Comparison of ENCODE assay signal across 8 cellular contexts in the genomic region with DNA sequence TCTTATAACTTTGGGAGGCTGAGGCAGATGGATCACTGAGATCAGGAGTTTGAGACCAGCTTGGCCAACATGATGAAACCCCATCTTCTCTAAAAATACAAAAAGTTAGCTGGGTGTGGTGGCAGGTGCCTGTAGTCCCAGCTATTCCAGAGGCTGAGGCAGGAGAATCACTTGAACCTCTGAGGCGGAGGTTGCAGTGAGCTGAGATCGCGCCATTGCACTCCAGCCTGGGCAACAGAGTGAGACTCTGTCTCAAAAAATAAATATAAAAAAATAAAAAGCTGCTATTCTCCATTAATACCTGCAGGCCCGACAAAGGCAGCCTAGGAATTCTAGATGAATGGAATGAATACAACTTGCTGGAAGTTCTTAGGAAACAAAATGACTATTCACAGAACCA. TPM values are rescaled to one million over a fixed set of nuclear protein-coding genes. Genes with fewer than 3 reads are reported as not detected.
DNase-seq lines count a peak whose midpoint lies in the region; ATAC-seq and TF ChIP-seq lines count a peak whose summit lies in the region.
"Not testable (repeated sequence)": the region's sequence is repeated elsewhere in the genome, so short reads cannot be mapped to it uniquely, and the experiment has no call there.

No MANE protein-coding gene starts in this region.

- H3K4me2 ChIP-seq in mammary epithelial cell (ENCODE audit: insufficient read depth, low read depth, low read length): peak overlapping the region; percentile 80
- H3K4me2 ChIP-seq in neural cell (ENCODE audit: low read length): not testable (repeated sequence)

- H3K27ac Mint-ChIP-seq in Calu3 (ENCODE audit: unreplicated experiment) (peak overlapping the region; percentile 36), IgD-negative memory B cell (peak overlapping the region in 2 of 3 donors; percentile 12 to 63)
- H3K27ac Mint-ChIP-seq in T-helper 1 cell treated with Interleukin-12 subunit alpha and Interleukin-12 subunit beta and Interleukin-4 antibody, amounts not matched to agents 30 μg/mL and 1 μg/mL, for 36 hours; type B pancreatic cell: not testable (repeated sequence)
- peak overlapping the region; percentile 86 for H3K27ac Mint-ChIP-seq in activated T-cell treated with anti-CD3 and anti-CD28 coated beads, Interleukin-2, amount 50 U/mL, for 72 hours

- BruUV-seq in Calu3 (replicated peaks; lab: Mats Ljungman, UMichigan); mammary epithelial cell (replicated peaks; lab: Mats Ljungman, UMichigan): not testable (repeated sequence)

- H3K36me3 Mint-ChIP-seq in Calu3 (ENCODE audit: insufficient read depth, unreplicated experiment) (peaks cover 57% of the 10 kb centered on the region), type B pancreatic cell (peaks cover 11% of the 10 kb centered on the region)
- H3K36me3 Mint-ChIP-seq in IgD-negative memory B cell: not testable (repeated sequence)
- H3K36me3 Mint-ChIP-seq in T-helper 1 cell treated with Interleukin-12 subunit alpha and Interleukin-12 subunit beta and Interleukin-4 antibody, amounts not matched to agents 30 μg/mL and 1 μg/mL, for 36 hours (ENCODE audit: low read depth): peaks cover 18% of the 10 kb centered on the region
- H3K36me3 Mint-ChIP-seq in activated T-cell treated with anti-CD3 and anti-CD28 coated beads, Interleukin-2, amount 50 U/mL, for 72 hours (ENCODE audit: insufficient read depth in 2 of 2): peaks cover 2 to 23% of the 10 kb centered on the region in 2 donors

- H3K4me3 Mint-ChIP-seq in Calu3 (ENCODE audit: low read depth, unreplicated experiment) (peak overlapping the region; percentile 85), IgD-negative memory B cell (peak overlapping the region in 3 of 4 donors; percentile 43 to 52 (median 45)), type B pancreatic cell (peak overlapping the region; percentile 66)
- peak overlapping the region; percentile 64 for H3K4me3 Mint-ChIP-seq in T-helper 1 cell treated with Interleukin-12 subunit alpha and Interleukin-12 subunit beta and Interleukin-4 antibody, amounts not matched to agents 30 μg/mL and 1 μg/mL, for 36 hours
- peak overlapping the region; percentile 90 to 92 for H3K4me3 Mint-ChIP-seq in activated T-cell treated with anti-CD3 and anti-CD28 coated beads, Interleukin-2, amount 50 U/mL, for 72 hours

- dilution Hi-C loops in mammary epithelial cell (cut with HindIII; ENCODE audit: low sequenced_read_pairs): not testable (repeated sequence)

- H3K36me3 ChIP-seq in mammary epithelial cell (ENCODE audit: insufficient read depth, low read length): peaks cover 18% of the 10 kb centered on the region
- peaks cover 28% of the 10 kb centered on the region for H3K36me3 ChIP-seq in iPS-20b (ENCODE audit: insufficient read depth, low read depth, low read length)
- H3K36me3 ChIP-seq in neural cell (ENCODE audit: insufficient read depth, low read length): not testable (repeated sequence)

- H3K9me3 ChIP-seq in mammary epithelial cell (replicated peaks; ENCODE audit: insufficient read depth, low read length); iPS-20b (ENCODE audit: insufficient read depth, low read depth, low read length); neural cell (ENCODE audit: low read length): not testable (repeated sequence)

- not testable (repeated sequence) for H2AFZ ChIP-seq in mammary epithelial cell (ENCODE audit: low read depth, low read length); neural cell (ENCODE audit: low read depth, low read length)

- DNase-seq in Calu3; activated T-cell treated with anti-CD3 and anti-CD28 coated beads, Interleukin-2, amount 50 U/mL, for 72 hours; mammary epithelial cell; type B pancreatic cell (ENCODE audit: extremely low spot score, unreplicated experiment): not testable (repeated sequence)

- peak overlapping the region in 1 of 3 experiments; percentile 48 for H3K4me3 ChIP-seq in mammary epithelial cell (replicated peaks in 1 of 3; ENCODE audit: insufficient read depth in 1 of 3, low read depth in 2 of 3, low read length in 3 of 3)
- H3K4me3 ChIP-seq in iPS-20b (ENCODE audit: low read length): peak overlapping the region; percentile 20; the same call in 1 of the 2 replicates
- peak overlapping the region; percentile 37 for H3K4me3 ChIP-seq in neural cell (ENCODE audit: low read length)

- CTCF ChIA-PET in Calu3 (lab: Charles Lee); mammary epithelial cell (lab: Charles Lee; ENCODE audit: low non-redundant PET): not testable (repeated sequence)

- H3K79me2 ChIP-seq in mammary epithelial cell (ENCODE audit: insufficient read depth, low read length) (peaks cover 35% of the 10 kb centered on the region), neural cell (replicated peaks; ENCODE audit: insufficient read depth, low read length) (peaks cover 15% of the 10 kb centered on the region)

- intact Hi-C loops in Calu3 (cut with micrococcal nuclease; ENCODE audit: unreplicated experiment): not testable (repeated sequence)
- intact Hi-C loops in mammary epithelial cell (cut with micrococcal nuclease): loop anchor here (10.0 kb wide), 1 partner anchor 305 kb away; no protein-coding TSS in a partner anchor

- not testable (repeated sequence) for H3F3A ChIP-seq in neural cell (ENCODE audit: insufficient read depth, low read length, poor library complexity, severe bottlenecking)

- TF ChIP-seq CTCF in Calu3 (IDR thresholded peaks at IDR 0.05; ENCODE audit: unreplicated experiment); mammary epithelial cell (conservative IDR thresholded peaks at IDR 0.05 in 1 of 2, IDR thresholded peaks at IDR 0.05 in 1 of 2; ENCODE audit: extremely low read depth in 1 of 2, insufficient read depth in 1 of 2, low read depth in 1 of 2, low read length in 2 of 2); neural cell (IDR thresholded peaks at IDR 0.05; ENCODE audit: poor library complexity, severe bottlenecking); type B pancreatic cell (conservative IDR thresholded peaks at IDR 0.05): not testable (repeated sequence)

- not testable (repeated sequence) for H3K9me2 ChIP-seq in neural cell (ENCODE audit: insufficient read depth, low read length)

- in situ Hi-C loops in mammary epithelial cell (cut with MboI; ENCODE audit: low sequenced_read_pairs in 2 of 2): not testable (repeated sequence)

- H3K27ac ChIP-seq in mammary epithelial cell (ENCODE audit: insufficient read depth, low read depth, low read length); iPS-20b (ENCODE audit: low read length); neural cell (ENCODE audit: low read length): not testable (repeated sequence)

- not testable (repeated sequence) for H3K4me1 Mint-ChIP-seq in Calu3 (ENCODE audit: low read depth, unreplicated experiment); type B pancreatic cell (ENCODE audit: unreplicated experiment)
- H3K4me1 Mint-ChIP-seq in IgD-negative memory B cell: peaks cover 0 to 12% (median 6%) of the 10 kb centered on the region in 3 donors
- peaks cover 12% of the 10 kb centered on the region for H3K4me1 Mint-ChIP-seq in T-helper 1 cell treated with Interleukin-12 subunit alpha and Interleukin-12 subunit beta and Interleukin-4 antibody, amounts not matched to agents 30 μg/mL and 1 μg/mL, for 36 hours (ENCODE audit: low read depth)
- peaks cover 45% of the 10 kb centered on the region for H3K4me1 Mint-ChIP-seq in activated T-cell treated with anti-CD3 and anti-CD28 coated beads, Interleukin-2, amount 50 U/mL, for 72 hours (ENCODE audit: low read depth)

- not testable (repeated sequence) for ATAC-seq in activated T-cell treated with anti-CD3 and anti-CD28 coated beads, Interleukin-2, amount 50 U/mL, for 72 hours (replicated peaks in 1 of 2)

- TF ChIP-seq EP300 in neural cell (conservative IDR thresholded peaks at IDR 0.05; ENCODE audit: poor library complexity, severe bottlenecking): not testable (repeated sequence)

- H3K9ac ChIP-seq in mammary epithelial cell (ENCODE audit: insufficient read depth, low read length); iPS-20b (ENCODE audit: low read depth, low read length); neural cell (ENCODE audit: low read length): not testable (repeated sequence)

- H3K27me3 Mint-ChIP-seq in Calu3 (ENCODE audit: unreplicated experiment); IgD-negative memory B cell; T-helper 1 cell treated with Interleukin-12 subunit alpha and Interleukin-12 subunit beta and Interleukin-4 antibody, amounts not matched to agents 30 μg/mL and 1 μg/mL, for 36 hours (ENCODE audit: low read depth); activated T-cell treated with anti-CD3 and anti-CD28 coated beads, Interleukin-2, amount 50 U/mL, for 72 hours (ENCODE audit: low read depth); type B pancreatic cell: not testable (repeated sequence)

- 72% methylated on average over 4 of the region's 4 CpGs for WGBS in mammary epithelial cell (ENCODE audit: low coverage, missing lambda C conversion rate)

- not testable (repeated sequence) for H3K4me1 ChIP-seq in mammary epithelial cell (ENCODE audit: insufficient read depth, low read length); iPS-20b (ENCODE audit: insufficient read depth, low read length)

- TF ChIP-seq RAD21 in neural cell (conservative IDR thresholded peaks at IDR 0.05): not testable (repeated sequence)

- not testable (repeated sequence) for H4K20me1 ChIP-seq in mammary epithelial cell (ENCODE audit: insufficient read depth, low read length); neural cell (ENCODE audit: insufficient read depth)

- not testable (repeated sequence) for H3K27me3 ChIP-seq in mammary epithelial cell (ENCODE audit: insufficient read depth, low read length); iPS-20b (ENCODE audit: insufficient read depth, low read length); neural cell (ENCODE audit: insufficient read depth, low read depth, low read length)

- H3K9me3 Mint-ChIP-seq in Calu3 (ENCODE audit: low read depth, unreplicated experiment); IgD-negative memory B cell; T-helper 1 cell treated with Interleukin-12 subunit alpha and Interleukin-12 subunit beta and Interleukin-4 antibody, amounts not matched to agents 30 μg/mL and 1 μg/mL, for 36 hours; activated T-cell treated with anti-CD3 and anti-CD28 coated beads, Interleukin-2, amount 50 U/mL, for 72 hours; type B pancreatic cell: not testable (repeated sequence)

RNA-seq across cellular contexts. Expression of a gene that starts 2.0 kb away (rescaled TPM):
- 32.3 and 33.2 TPM in 2 replicates for total RNA-seq in Calu3 (2022)
- 4.8 TPM for polyA plus RNA-seq in IgD-negative memory B cell
- total RNA-seq in activated T-cell treated with anti-CD3 and anti-CD28 coated beads, Interleukin-2, amount 50 U/mL, for 72 hours: 10 to 100 TPM; 26.3 to 28.2 TPM
- total RNA-seq in mammary epithelial cell: 10 to 100 TPM; 33.7 to 38.2 TPM
- polyA plus RNA-seq in mammary epithelial cell: 7.0 TPM
- 18.7 TPM for polyA minus RNA-seq in mammary epithelial cell
- polyA plus RNA-seq in neural cell: 45.3 and 56.6 TPM in 2 replicates
- polyA minus RNA-seq in neural cell: 60.3 and 67.7 TPM in 2 replicates
- total RNA-seq in type B pancreatic cell (ENCODE audit: low replicate concordance): 22.0 and 27.5 TPM in 2 replicates

RNA-seq across cellular contexts. Expression of a gene that starts 39.6 kb away (rescaled TPM):
- 241 and 261 TPM in 2 replicates for total RNA-seq in Calu3 (2022)
- polyA plus RNA-seq in IgD-negative memory B cell: 37.6 TPM
- total RNA-seq in activated T-cell treated with anti-CD3 and anti-CD28 coated beads, Interleukin-2, amount 50 U/mL, for 72 hours: 100 to 1,000 TPM; 273 to 308 TPM
- 100 to 1,000 TPM; 191 to 198 TPM for total RNA-seq in mammary epithelial cell
- 94.5 TPM for polyA plus RNA-seq in mammary epithelial cell
- polyA minus RNA-seq in mammary epithelial cell: 170 TPM
- 33.7 and 56.4 TPM in 2 replicates for polyA plus RNA-seq in neural cell
- 63.3 and 67.7 TPM in 2 replicates for polyA minus RNA-seq in neural cell
- total RNA-seq in type B pancreatic cell (ENCODE audit: low replicate concordance): 112 and 123 TPM in 2 replicates

RNA-seq across cellular contexts. Expression of a gene that starts 49.3 kb away (rescaled TPM):
- 44.6 and 45.2 TPM in 2 replicates for total RNA-seq in Calu3 (2022)
- 53.8 TPM for polyA plus RNA-seq in IgD-negative memory B cell
- 10 to 100 TPM; 52.6 to 61.0 TPM for total RNA-seq in activated T-cell treated with anti-CD3 and anti-CD28 coated beads, Interleukin-2, amount 50 U/mL, for 72 hours
- 10 to 100 TPM; 25.3 to 27.3 TPM for total RNA-seq in mammary epithelial cell
- polyA plus RNA-seq in mammary epithelial cell: 29.2 TPM
- 22.7 TPM for polyA minus RNA-seq in mammary epithelial cell
- polyA plus RNA-seq in neural cell: 36.6 and 47.8 TPM in 2 replicates
- 45.1 and 46.7 TPM in 2 replicates for polyA minus RNA-seq in neural cell
- total RNA-seq in type B pancreatic cell (ENCODE audit: low replicate concordance): 27.4 and 32.2 TPM in 2 replicates
